8 cellular contexts compared by ENCODE assay signal in genomic region chr12:31324116-31324844, GRCh38. TPM values are rescaled to one million over a fixed set of nuclear protein-coding genes. Genes with fewer than 3 reads are reported as not detected.
DNase-seq lines count a peak whose midpoint lies in the region; ATAC-seq and TF ChIP-seq lines count a peak whose summit lies in the region.

No MANE protein-coding gene starts in this region.

- TF ChIP-seq CTCF in GM12875 (IDR thresholded peaks at IDR 0.05; ENCODE audit: borderline replicate concordance, insufficient read depth, low read depth, low read length): 0 out of 2 replicates have a peak, but pooled peaks have one; percentile 19
- TF ChIP-seq CTCF in choroid plexus epithelial cell (conservative IDR thresholded peaks at IDR 0.05; ENCODE audit: low read depth, low read length): no peak

- DNase-seq in NCI-H1930 (lab: John Stamatoyannopoulos, UW) (peak; percentile 35 to 57), choroid plexus epithelial cell (ENCODE audit: low read depth) (peak; percentile 86), left lobe of liver (ENCODE audit: low spot score) (peak; percentile 77), KG1 (lab: John Stamatoyannopoulos, UW) (no peak)
- peak; percentile 23 to 52 for DNase-seq in activated CD4-positive, alpha-beta T cell treated with anti-CD3 and anti-CD28 coated beads for 24 hours (ENCODE audit: low read depth in 2 of 2)
- DNase-seq in stimulated activated CD4-positive, alpha-beta T cell treated with anti-CD3 and anti-CD28 coated beads, Interleukin-2, amount 100 ng/mL, for 4 hours (ENCODE audit: low read depth): peak; percentile 66

- ATAC-seq in HG02588 (IDR thresholded peaks at IDR 0.05; ENCODE audit: unreplicated experiment) (peak; percentile 26), left lobe of liver (peak; percentile 54)

- H3K4me3 ChIP-seq in GM12875 (ENCODE audit: low read depth, low read length) (peak overlapping the region; percentile 94), choroid plexus epithelial cell (ENCODE audit: low read depth, low read length) (peak overlapping the region; percentile 87)

RNA-seq across cellular contexts. Expression of gene SINHCAF, which starts 1.7 kb away (rescaled TPM):
- 3.5 TPM for total RNA-seq in left lobe of liver
